In the genomic region with DNA sequence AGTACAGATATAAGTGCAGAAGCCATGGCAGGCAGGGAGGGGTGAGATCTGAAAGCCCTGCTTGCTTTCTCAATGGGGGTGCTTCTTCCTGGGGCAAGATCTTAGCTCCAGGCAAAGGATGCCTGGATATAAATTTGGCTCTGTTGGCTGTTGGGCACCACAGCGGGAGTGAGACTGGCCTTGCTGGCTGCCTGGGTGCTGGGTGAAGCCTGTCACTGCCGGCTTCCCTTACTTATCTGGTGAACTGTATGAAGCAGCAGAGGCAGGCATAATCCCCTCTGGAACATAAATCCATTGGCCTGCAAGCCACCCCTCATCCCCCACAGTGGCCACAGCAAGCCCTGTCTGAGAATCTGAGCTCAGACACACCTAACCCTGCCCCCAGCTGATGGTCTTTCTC, we compare ENCODE assay signal across 17 cellular contexts. TPM values are rescaled to one million over a fixed set of nuclear protein-coding genes. Genes with fewer than 3 reads are reported as not detected.
A peak's percentile ranks its signal among the peaks of the same experiment; 100 is the strongest.
DNase-seq lines count a peak whose midpoint lies in the region; ATAC-seq and TF ChIP-seq lines count a peak whose summit lies in the region.
"Had no signal": no experiment of that assay in that cellular context is flagged by ENCODE, and none has a peak within 500 bp of the region (broad histone marks: within the 10 kb centered on the region; RNA-seq: fewer than 3 reads in every experiment).

No MANE protein-coding gene starts in this region.

- no peak for TF ChIP-seq CTCF in activated B cell treated with CpG ODN at 0.5 μM for 24 hours (IDR thresholded peaks at IDR 0.05)

- no peak overlapping the region for H3K4me3 Mint-ChIP-seq in activated B cell treated with CpG ODN at 0.5 μM for 24 hours
- no peak overlapping the region for H3K4me3 Mint-ChIP-seq in stimulated activated memory B cell treated with anti-CD40 and anti-IgM and Interleukin-4, amounts not matched to agents 10 μg/mL and 1 μg/mL and 100 μg/mL, for 72 hours
- H3K4me3 Mint-ChIP-seq: CD14-positive monocyte; CD4-positive, alpha-beta memory T cell; GM23338; HFFc6 had no signal

- no peaks in the 10 kb centered on the region for H3K9me3 Mint-ChIP-seq in activated B cell treated with CpG ODN at 0.5 μM for 24 hours
- peaks cover 6% of the 10 kb centered on the region for H3K9me3 Mint-ChIP-seq in stimulated activated memory B cell treated with anti-CD40 and anti-IgM and Interleukin-4, amounts not matched to agents 10 μg/mL and 1 μg/mL and 100 μg/mL, for 72 hours
- H3K9me3 Mint-ChIP-seq: HFFc6 had no signal

- H3K27ac Mint-ChIP-seq in activated B cell treated with CpG ODN at 0.5 μM for 24 hours, result peak overlapping the region; percentile 51
- H3K27ac Mint-ChIP-seq in stimulated activated memory B cell treated with anti-CD40 and anti-IgM and Interleukin-4, amounts not matched to agents 10 μg/mL and 1 μg/mL and 100 μg/mL, for 72 hours, result peak overlapping the region; percentile 15
- H3K27ac Mint-ChIP-seq: GM23338, HFFc6 had no signal

- no peaks in the 10 kb centered on the region for H3K9me3 ChIP-seq in right cardiac atrium (ENCODE audit: control insufficient read depth, low read length)

- H3K4me1 ChIP-seq in right cardiac atrium (ENCODE audit: control insufficient read depth, insufficient read depth, low read length), result peaks cover 3% of the 10 kb centered on the region

- H3K36me3 Mint-ChIP-seq in activated B cell treated with CpG ODN at 0.5 μM for 24 hours (ENCODE audit: low read depth), result peaks cover 91% of the 10 kb centered on the region
- H3K36me3 Mint-ChIP-seq in stimulated activated memory B cell treated with anti-CD40 and anti-IgM and Interleukin-4, amounts not matched to agents 10 μg/mL and 1 μg/mL and 100 μg/mL, for 72 hours, result peaks cover 94% of the 10 kb centered on the region

- CTCF ChIA-PET in activated B cell treated with CpG ODN at 0.5 μM for 24 hours (lab: Charles Lee), result no interaction called here

- no peak overlapping the region for H3K27ac ChIP-seq in right cardiac atrium (ENCODE audit: low read length)
- H3K27ac ChIP-seq: HL-60 had no signal

- WGBS in right cardiac atrium, result 76% methylated on average over 2 of the region's 2 CpGs

- H3K4me1 Mint-ChIP-seq in activated B cell treated with CpG ODN at 0.5 μM for 24 hours, result peaks cover 9% of the 10 kb centered on the region
- peaks cover 16% of the 10 kb centered on the region for H3K4me1 Mint-ChIP-seq in stimulated activated memory B cell treated with anti-CD40 and anti-IgM and Interleukin-4, amounts not matched to agents 10 μg/mL and 1 μg/mL and 100 μg/mL, for 72 hours
- H3K4me1 Mint-ChIP-seq: CD14-positive monocyte, GM23338 had no signal

- intact Hi-C loops in right cardiac atrium (cut with DNase I), result no loop called here
- intact Hi-C loops in left ventricle myocardium superior (cut with micrococcal nuclease), result no loop called here
- intact Hi-C loops in activated B cell treated with CpG ODN at 0.5 μM for 24 hours (cut with micrococcal nuclease), result loop anchor here (10.0 kb wide), 1 partner anchor 235 kb away; the partner anchor contains the start of gene SLC16A14

- no peak overlapping the region for H3K4me3 ChIP-seq in right cardiac atrium (ENCODE audit: low read length)
- H3K4me3 ChIP-seq: GM23338 had no signal

- no peak for DNase-seq in right cardiac atrium
- DNase-seq in left ventricle myocardium superior, result no peak
- no peak for DNase-seq in activated B cell treated with CpG ODN at 0.5 μM for 24 hours
- DNase-seq in T-helper 1 cell, result no peak
- no peak for DNase-seq in NCI-H345 treated with DMSO at 0.1 percent for 48 hours (lab: John Stamatoyannopoulos, UW; ENCODE audit: unreplicated experiment)
- DNase-seq: ACHN; CD4-positive, alpha-beta memory T cell; DMS153; DMS79; GDM1; HFFc6; IMR-90 had no signal

- no peaks in the 10 kb centered on the region for H3K27me3 Mint-ChIP-seq in activated B cell treated with CpG ODN at 0.5 μM for 24 hours
- H3K27me3 Mint-ChIP-seq in stimulated activated memory B cell treated with anti-CD40 and anti-IgM and Interleukin-4, amounts not matched to agents 10 μg/mL and 1 μg/mL and 100 μg/mL, for 72 hours, result no peaks in the 10 kb centered on the region
- H3K27me3 Mint-ChIP-seq: CD4-positive, alpha-beta memory T cell had no signal

- ATAC-seq in right cardiac atrium, result peak; percentile 22 to 39
- ATAC-seq in left ventricle myocardium superior, result no peak
- no peak for ATAC-seq in activated B cell treated with CpG ODN at 0.5 μM for 24 hours (ENCODE audit: low read depth)
- ATAC-seq in stimulated activated memory B cell treated with anti-CD40 and anti-IgM and Interleukin-4, amounts not matched to agents 10 μg/mL and 1 μg/mL and 100 μg/mL, for 72 hours, result no peak
- ATAC-seq: GM23338, HCT116 had no signal

- no peaks in the 10 kb centered on the region for H3K27me3 ChIP-seq in right cardiac atrium (ENCODE audit: control insufficient read depth, insufficient read depth)

- POLR2A ChIA-PET in activated B cell treated with CpG ODN at 0.5 μM for 24 hours (lab: Charles Lee), result no interaction called here

RNA-seq across cellular contexts. Expression of gene SP140L, which starts 27.4 kb away (rescaled TPM):
- total RNA-seq in right cardiac atrium (1 to 10 TPM; 6.6 to 7.4 (median 7.1) TPM), left ventricle myocardium superior (5.7 TPM), activated B cell treated with CpG ODN at 0.5 μM for 24 hours (106 and 112 TPM in 2 replicates)
- 5.3 TPM for polyA plus RNA-seq in right cardiac atrium

Comparison
In these comparisons a context has a peak if more than half of its experiments do, and no peak if none do; other contexts are left out.
1. ATAC-seq: peak in right cardiac atrium (2 of 2); none in left ventricle myocardium superior (single experiment), activated B cell treated with CpG ODN at 0.5 μM for 24 hours (single experiment) and stimulated activated memory B cell treated with anti-CD40 and anti-IgM and Interleukin-4, amounts not matched to agents 10 μg/mL and 1 μg/mL and 100 μg/mL, for 72 hours (single experiment).
2. RNA of gene SP140L, which starts 27.4 kb away (total RNA-seq): 106 to 112 TPM in activated B cell treated with CpG ODN at 0.5 μM for 24 hours; 6.6 to 7.4 TPM in right cardiac atrium and 5.7 TPM in left ventricle myocardium superior (single experiment); every median in the first group is over 10 times any median in the second.